ENCODE assay signal across 8 cellular contexts in genomic region chr5:82356808-82357671, GRCh38.
DNase-seq lines count a peak whose midpoint lies in the region; ATAC-seq and TF ChIP-seq lines count a peak whose summit lies in the region.

No MANE protein-coding gene starts in this region.

- H3K4me3 ChIP-seq in astrocyte of the cerebellum (ENCODE audit: low read depth, low read length): no peak overlapping the region
- no peak overlapping the region for H3K4me3 ChIP-seq in left lung
- no peak overlapping the region for H3K4me3 ChIP-seq in dorsolateral prefrontal cortex

- ATAC-seq in HG03108 (IDR thresholded peaks at IDR 0.05; ENCODE audit: unreplicated experiment) (peak; percentile 42), left lung (peak; percentile 91)

- H3K36me3 ChIP-seq in left lung: no peaks in the 10 kb centered on the region

- in situ Hi-C loops in astrocyte of the cerebellum (cut with HindIII; ENCODE audit: low sequenced_read_pairs): loop anchor here (25.0 kb wide), 1 partner anchor 280 kb away; no protein-coding TSS in a partner anchor

- intact Hi-C loops in left lung (cut with DNase I): loop anchor here in 1 of 2 donors (10.0 kb wide), 2 partner anchors 1118 to 1208 kb away; partner anchors contain the start of gene VCAN
- intact Hi-C loops in dorsolateral prefrontal cortex (cut with DNase I): loop anchor here in 1 of 2 donors (10.0 kb wide), 2 partner anchors 278 to 1118 kb away; partner anchors contain the start of gene VCAN

- H3K27me3 ChIP-seq in left lung (no peaks in the 10 kb centered on the region), dorsolateral prefrontal cortex (no peaks in the 10 kb centered on the region)

- DNase-seq in ELF-1 (ENCODE audit: low read depth, low spot score) (peak; percentile 51), T1000 (lab: John Stamatoyannopoulos, UW) (peak; percentile 60), astrocyte of the cerebellum (ENCODE audit: low read depth) (peak; percentile 85), left lung (peak in 1 of 2 donors; percentile 83), HuH-7.5 (ENCODE audit: low spot score) (no peak), dorsolateral prefrontal cortex (no peak)
- peak; percentile 37 to 57 for DNase-seq in stimulated activated CD8-positive, alpha-beta memory T cell treated with anti-CD3 and anti-CD28 coated beads, Interleukin-2, amount 100 ng/mL, for 48 hours (ENCODE audit: low read depth in 2 of 2)

- peaks cover 22 to 45% of the 10 kb centered on the region in 2 donors for H3K4me1 ChIP-seq in left lung

- H3K9me3 ChIP-seq in left lung: no peaks in the 10 kb centered on the region

- H3K27ac ChIP-seq in left lung: peak overlapping the region; percentile 22 to 70
- no peak overlapping the region for H3K27ac ChIP-seq in dorsolateral prefrontal cortex

- no peak for TF ChIP-seq CTCF in astrocyte of the cerebellum (IDR thresholded peaks at IDR 0.05; ENCODE audit: low read depth, low read length, missing control alignments)
- no peak for TF ChIP-seq CTCF in left lung (IDR thresholded peaks at IDR 0.05)
- TF ChIP-seq CTCF in dorsolateral prefrontal cortex (IDR thresholded peaks at IDR 0.05 in 54 of 56, conservative IDR thresholded peaks at IDR 0.05 in 2 of 56; ENCODE audit: low read depth in 1 of 56, partially characterized antibody in 56 of 56): no peak

Comparison
In these comparisons a context has a peak if more than half of its experiments do, and no peak if none do; other contexts are left out.
1. DNase-seq: peak in ELF-1 (single experiment), T1000 (single experiment), astrocyte of the cerebellum (single experiment) and stimulated activated CD8-positive, alpha-beta memory T cell treated with anti-CD3 and anti-CD28 coated beads, Interleukin-2, amount 100 ng/mL, for 48 hours (2 of 2); none in HuH-7.5 (single experiment) and dorsolateral prefrontal cortex (0 of 10).
2. H3K27ac ChIP-seq: peak in left lung (2 of 2); none in dorsolateral prefrontal cortex (0 of 59).